Comparison of ENCODE assay signal across 8 cellular contexts in genomic region chr3:179604336-179605078, GRCh38. TPM values are rescaled to one million over a fixed set of nuclear protein-coding genes. Genes with fewer than 3 reads are reported as not detected.
A peak's percentile ranks its signal among the peaks of the same experiment; 100 is the strongest.
DNase-seq lines count a peak whose midpoint lies in the region; TF ChIP-seq lines count a peak whose summit lies in the region.

TSS of gene MRPL47 (minus strand) at chr3:179604638. CDS start at chr3:179604624, 14 bp downstream.
TSS of gene NDUFB5 (plus strand) at chr3:179604794. CDS start at chr3:179604816, 22 bp downstream.

- no peaks in the 10 kb centered on the region for H3K27me3 ChIP-seq in effector memory CD4-positive, alpha-beta T cell (replicated peaks; ENCODE audit: control insufficient read depth, insufficient read depth, low read length, poor library complexity, severe bottlenecking)

- no peak for TF ChIP-seq CTCF in GM20000 (IDR thresholded peaks at IDR 0.05; ENCODE audit: extremely low read depth, missing control alignments)

- POLR2A ChIA-PET in activated CD8-positive, alpha-beta memory T cell treated with anti-CD3 and anti-CD28 coated beads for 36 hours (lab: Charles Lee): interaction anchor here (0.6 to 1.5 kb wide), 5 partner anchors 14 to 998 kb away, joined by 3 to 10 read pairs (median 4); partner anchors contain the start of genes ACTL6A, TTC14, USP13 and ZNF639

- no peaks in the 10 kb centered on the region for H3K9me3 ChIP-seq in effector memory CD4-positive, alpha-beta T cell (ENCODE audit: control insufficient read depth, low read length)

- CTCF ChIA-PET in activated CD8-positive, alpha-beta memory T cell treated with anti-CD3 and anti-CD28 coated beads for 36 hours (lab: Charles Lee): interaction anchor here (1.1 kb wide), 1 partner anchor 45 kb away, joined by 5 read pairs; no protein-coding TSS in a partner anchor

- DNase-seq in CMK (ENCODE audit: low read depth) (peak; percentile 77), GM20000 (ENCODE audit: low spot score) (peak; percentile 91), HT-29 (ENCODE audit: low spot score) (peak; percentile 96), NOMO-1 (lab: John Stamatoyannopoulos, UW; ENCODE audit: unreplicated experiment in 2 of 2) (peak; percentile 99 to 100), lung microvascular endothelial cell (ENCODE audit: low read depth in 2 of 2) (peak; percentile 98)
- DNase-seq in effector memory CD4-positive, alpha-beta T cell: peak; percentile 84 to 90 (median 86)
- peak; percentile 80 to 87 (median 83) for DNase-seq in stimulated activated CD4-positive, alpha-beta T cell treated with anti-CD3 and anti-CD28 coated beads, TNF-alpha, amount 100 ng/mL, for 48 hours (ENCODE audit: low read depth in 3 of 3)

- peak within 1 kb of the TSS; percentile 89 for H3K27ac ChIP-seq in effector memory CD4-positive, alpha-beta T cell (ENCODE audit: insufficient read depth, low read length, poor library complexity, severe bottlenecking)

- H3K4me3 ChIP-seq in effector memory CD4-positive, alpha-beta T cell (ENCODE audit: insufficient read depth, low read depth, low read length, poor library complexity, severe bottlenecking): peak within 1 kb of the TSS; percentile 86

- H3K4me1 ChIP-seq in effector memory CD4-positive, alpha-beta T cell (ENCODE audit: control insufficient read depth, insufficient read depth, low read length, poor library complexity, severe bottlenecking): peaks cover 17% of the 10 kb centered on the region

- H3K36me3 ChIP-seq in effector memory CD4-positive, alpha-beta T cell (ENCODE audit: control insufficient read depth, insufficient read depth, low read length): peaks cover 19% of the 10 kb centered on the region

RNA-seq across cellular contexts. Expression of gene MRPL47, which starts in this region (rescaled TPM):
- 23.4 and 27.9 TPM in 2 replicates for total RNA-seq in HT-29 (2014; rRNA removed; shearing (Covaris generic))
- 10 to 100 TPM; 67.3 to 68.8 TPM for total RNA-seq in activated CD8-positive, alpha-beta memory T cell treated with anti-CD3 and anti-CD28 coated beads for 36 hours
- 19.8 and 20.0 TPM in 2 replicates for total RNA-seq in lung microvascular endothelial cell

RNA-seq across cellular contexts. Expression of gene NDUFB5, which starts in this region (rescaled TPM):
- 38.7 and 42.0 TPM in 2 replicates for total RNA-seq in HT-29 (2014; rRNA removed; shearing (Covaris generic))
- total RNA-seq in activated CD8-positive, alpha-beta memory T cell treated with anti-CD3 and anti-CD28 coated beads for 36 hours: 100 to 1,000 TPM; 110 to 115 TPM
- 86.7 and 122 TPM in 2 replicates for total RNA-seq in lung microvascular endothelial cell

Comparison
In these comparisons a context has a peak if more than half of its experiments do, and no peak if none do; other contexts are left out.
1. Peak in every context shown above with its lines: DNase-seq, H3K4me3 ChIP-seq and H3K27ac ChIP-seq.